Comparison of ENCODE assay signal across 8 cellular contexts in the genomic region with DNA sequence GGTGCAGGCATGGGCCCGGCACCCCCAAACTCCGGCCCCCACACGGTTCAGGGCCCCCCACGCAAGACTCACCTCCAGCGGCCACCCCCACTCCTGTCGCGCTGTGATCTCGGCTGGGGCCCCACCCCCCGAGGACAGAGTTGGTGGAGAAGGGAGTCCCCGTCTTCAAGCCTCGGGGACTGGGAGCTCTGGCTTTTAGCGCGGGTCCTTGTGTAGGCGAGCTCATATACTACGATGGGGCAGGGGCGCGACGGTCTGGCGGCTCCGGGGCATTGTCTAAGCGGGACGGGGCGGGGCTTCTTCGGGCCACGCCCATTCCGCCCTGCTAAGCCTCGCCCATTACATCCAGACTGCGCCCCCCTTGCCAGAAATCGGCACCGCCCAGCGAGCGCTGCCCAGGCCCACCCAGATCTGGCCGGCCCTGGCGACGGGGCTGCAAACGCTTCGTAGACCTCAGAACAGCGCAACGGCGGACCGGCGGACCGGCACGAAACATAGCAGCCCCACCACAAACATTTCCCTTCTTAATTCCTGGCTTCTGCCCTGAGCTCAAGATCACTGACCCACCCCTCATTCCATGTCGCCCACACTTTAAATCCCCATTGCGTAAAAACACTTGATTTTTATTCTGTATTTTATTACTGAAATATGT.
DNase-seq lines count a peak whose midpoint lies in the region; ATAC-seq and TF ChIP-seq lines count a peak whose summit lies in the region.

No MANE protein-coding gene starts in this region.

- ATAC-seq in HG03432 (IDR thresholded peaks at IDR 0.05; ENCODE audit: unreplicated experiment), result peak; percentile 38

- TF ChIP-seq CTCF in GM12864 (IDR thresholded peaks at IDR 0.05; ENCODE audit: low read depth, low read length, missing control alignments), result no peak
- peak; percentile 2 for TF ChIP-seq CTCF in foreskin fibroblast (IDR thresholded peaks at IDR 0.05; ENCODE audit: low read depth, low read length)
- no peak for TF ChIP-seq CTCF in nephron progenitor cell (IDR thresholded peaks at IDR 0.05)

- H3K4me3 ChIP-seq in GM12864 (ENCODE audit: low read depth, low read length) (peak overlapping the region; percentile 51), foreskin fibroblast (ENCODE audit: low read depth in 1 of 2, low read length in 2 of 2) (peak overlapping the region; percentile 87 to 92)

- peak overlapping the region; percentile 97 for H3K4me3 Mint-ChIP-seq in nephron progenitor cell

- H3K36me3 Mint-ChIP-seq in nephron progenitor cell (ENCODE audit: low read depth), result peaks cover 66% of the 10 kb centered on the region

- no peaks in the 10 kb centered on the region for H3K9me3 Mint-ChIP-seq in nephron progenitor cell

- peaks cover 72% of the 10 kb centered on the region for H3K4me1 Mint-ChIP-seq in nephron progenitor cell

- DNase-seq in GM12864 (ENCODE audit: low read depth) (no peak), RPMI8226 (peak; percentile 60), foreskin fibroblast (peak; percentile 90 to 96), nephron progenitor cell (peak; percentile 96), substantia nigra (lab: John Stamatoyannopoulos, UW) (peak in 42 of 49 donors; percentile 24 to 84 (median 61)), NCI-H2107 treated with DMSO at 0.1 percent for 48 hours (lab: John Stamatoyannopoulos, UW; ENCODE audit: unreplicated experiment) (no peak)
- peak; percentile 60 for DNase-seq in activated naive CD4-positive, alpha-beta T cell treated with Interleukin-2 at 50 U/mL for 16 hours

- H3K27ac ChIP-seq in substantia nigra (ENCODE audit: low read depth, low read length, poor library complexity, severe bottlenecking), result peak overlapping the region; percentile 91

- no peaks in the 10 kb centered on the region for H3K27me3 Mint-ChIP-seq in nephron progenitor cell (ENCODE audit: low read depth, poor library complexity)

- peak overlapping the region; percentile 94 for H3K27ac Mint-ChIP-seq in nephron progenitor cell

Comparison
In these comparisons a context has a peak if more than half of its experiments do, and no peak if none do; other contexts are left out.
1. DNase-seq: peak in RPMI8226 (single experiment), activated naive CD4-positive, alpha-beta T cell treated with Interleukin-2 at 50 U/mL for 16 hours (single experiment), foreskin fibroblast (2 of 2), nephron progenitor cell (single experiment) and substantia nigra (42 of 49); none in GM12864 (single experiment) and NCI-H2107 treated with DMSO at 0.1 percent for 48 hours (single experiment).